ENCODE assay signal across 12 cellular contexts in the genomic region with DNA sequence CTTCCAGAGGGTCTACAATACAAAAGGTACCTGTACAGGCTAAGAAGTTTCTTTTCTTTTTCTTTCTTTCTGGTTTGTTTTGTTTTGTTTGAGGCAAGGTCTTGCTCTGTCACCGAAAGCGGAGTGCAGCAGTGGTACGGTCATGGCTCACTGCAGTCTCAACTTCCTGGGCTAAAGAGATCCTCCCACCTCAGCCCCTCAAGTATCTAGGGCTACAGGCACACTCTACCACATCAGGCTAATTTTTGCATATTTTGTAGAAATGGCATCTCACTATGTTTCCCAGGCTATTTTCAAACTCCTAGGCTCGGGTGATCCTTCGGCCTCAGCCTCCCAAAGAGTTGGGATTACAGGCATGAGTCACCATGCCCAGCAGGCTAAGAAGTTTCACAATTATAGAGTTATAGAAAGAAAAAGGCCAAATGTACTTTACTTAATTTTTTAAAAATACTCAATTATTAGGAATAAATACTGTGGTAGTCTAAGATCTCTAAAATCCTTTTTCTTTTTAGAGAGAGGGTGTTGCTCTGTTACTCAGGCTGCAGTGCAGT. TPM values are rescaled to one million over a fixed set of nuclear protein-coding genes. Genes with fewer than 3 reads are reported as not detected.
DNase-seq lines count a peak whose midpoint lies in the region; ATAC-seq and TF ChIP-seq lines count a peak whose summit lies in the region.
"Had no signal": no experiment of that assay in that cellular context is flagged by ENCODE, and none has a peak within 500 bp of the region (broad histone marks: within the 10 kb centered on the region; RNA-seq: fewer than 3 reads in every experiment).

No MANE protein-coding gene starts in this region.

- peaks cover 7% of the 10 kb centered on the region; the same call in 1 of the 2 replicates for H3K79me2 ChIP-seq in OCI-LY7 (ENCODE audit: insufficient read depth, low read depth, low read length)

- no peaks in the 10 kb centered on the region for H3K36me3 ChIP-seq in BLaER1
- no peaks in the 10 kb centered on the region for H3K36me3 ChIP-seq in OCI-LY7 (ENCODE audit: insufficient read depth, low read length)

- CTCF ChIA-PET in OCI-LY7 (lab: Charles Lee; ENCODE audit: unreplicated experiment): no interaction called here
- CTCF ChIA-PET in activated naive CD4-positive, alpha-beta T cell treated with anti-CD3 and anti-CD28 coated beads, Interleukin-2, amount 10 ng/mL, durations not matched to agents 7 days and 5 days (lab: Charles Lee): no interaction called here

- DNase-seq in OCI-LY7 (ENCODE audit: low spot score) (peak; percentile 68), LoVo (ENCODE audit: low spot score) (no peak), iPS-NIHi7 (ENCODE audit: extremely low spot score) (no peak), CD14-positive monocyte (ENCODE audit: low spot score) (no peak)
- no peak for DNase-seq in activated naive CD4-positive, alpha-beta T cell treated with anti-CD3 and anti-CD28 coated beads, Interleukin-2, amount 10 ng/mL, durations not matched to agents 7 days and 5 days
- DNase-seq: activated T-cell treated with anti-CD3 and anti-CD28 coated beads, Interleukin-2, amount 50 U/mL, for 48 hours; NCI-H524; nucleus accumbens; T-cell had no signal

- H3K36me3 Mint-ChIP-seq in activated naive CD4-positive, alpha-beta T cell treated with anti-CD3 and anti-CD28 coated beads, Interleukin-2, amount 10 ng/mL, durations not matched to agents 7 days and 5 days: peaks cover 1% of the 10 kb centered on the region
- peaks cover 0 to 1% of the 10 kb centered on the region in 2 donors for H3K36me3 Mint-ChIP-seq in CD14-positive monocyte

- peaks cover 17% of the 10 kb centered on the region for H3K27me3 Mint-ChIP-seq in activated naive CD4-positive, alpha-beta T cell treated with anti-CD3 and anti-CD28 coated beads, Interleukin-2, amount 10 ng/mL, durations not matched to agents 7 days and 5 days
- peaks cover 0 to 7% (median 5%) of the 10 kb centered on the region in 3 donors for H3K27me3 Mint-ChIP-seq in CD14-positive monocyte (ENCODE audit: low read depth in 3 of 3)
- H3K27me3 Mint-ChIP-seq: T-cell had no signal

- H3K9me2 ChIP-seq in OCI-LY7 (ENCODE audit: insufficient read depth, low read length): no peaks in the 10 kb centered on the region

- no TSS peak for BruUV-seq in OCI-LY7 (replicated peaks; lab: Mats Ljungman, UMichigan)

- no peak overlapping the region for H3K27ac Mint-ChIP-seq in activated naive CD4-positive, alpha-beta T cell treated with anti-CD3 and anti-CD28 coated beads, Interleukin-2, amount 10 ng/mL, durations not matched to agents 7 days and 5 days
- no peak overlapping the region for H3K27ac Mint-ChIP-seq in CD14-positive monocyte
- H3K27ac Mint-ChIP-seq: T-cell had no signal

- H3K4me1 ChIP-seq in BLaER1: peaks cover 18% of the 10 kb centered on the region
- peaks cover 22% of the 10 kb centered on the region for H3K4me1 ChIP-seq in OCI-LY7 (ENCODE audit: insufficient read depth, low read length, poor library complexity, severe bottlenecking)

- H3K4me3 ChIP-seq in BLaER1 (no peak overlapping the region), OCI-LY7 (ENCODE audit: low read depth, low read length, poor library complexity, severe bottlenecking) (no peak overlapping the region)

- no peak overlapping the region for H3K9ac ChIP-seq in BLaER1

- peaks cover 4% of the 10 kb centered on the region for H3K9me3 Mint-ChIP-seq in activated naive CD4-positive, alpha-beta T cell treated with anti-CD3 and anti-CD28 coated beads, Interleukin-2, amount 10 ng/mL, durations not matched to agents 7 days and 5 days
- H3K9me3 Mint-ChIP-seq in CD14-positive monocyte: peaks cover 0 to 4% (median 0%) of the 10 kb centered on the region in 7 donors
- H3K9me3 Mint-ChIP-seq: T-cell had no signal

- peaks cover 24% of the 10 kb centered on the region for H3K4me1 Mint-ChIP-seq in activated naive CD4-positive, alpha-beta T cell treated with anti-CD3 and anti-CD28 coated beads, Interleukin-2, amount 10 ng/mL, durations not matched to agents 7 days and 5 days
- H3K4me1 Mint-ChIP-seq in CD14-positive monocyte: peaks cover 21% of the 10 kb centered on the region

- H2AFZ ChIP-seq in OCI-LY7 (ENCODE audit: low read length): peak overlapping the region; percentile 61

- peaks cover 17% of the 10 kb centered on the region; the same call in 1 of the 2 replicates for H3K27me3 ChIP-seq in BLaER1

- no peak for TF ChIP-seq CTCF in OCI-LY7 (conservative IDR thresholded peaks at IDR 0.05; ENCODE audit: low read length)
- no peak for TF ChIP-seq CTCF in CD14-positive monocyte (IDR thresholded peaks at IDR 0.05)

- H4K20me1 ChIP-seq in BLaER1: no peaks in the 10 kb centered on the region
- no peaks in the 10 kb centered on the region for H4K20me1 ChIP-seq in OCI-LY7 (ENCODE audit: insufficient read depth, low read length)

- POLR2A ChIA-PET in OCI-LY7 (lab: Charles Lee): interaction anchor here (0.7 to 1.4 kb wide), 4 partner anchors 12 to 63 kb away, joined by 3 to 9 read pairs (median 4); no protein-coding TSS in a partner anchor

- H3K27ac ChIP-seq in BLaER1: no peak overlapping the region; the same call in 1 of the 2 replicates
- H3K27ac ChIP-seq in OCI-LY7 (ENCODE audit: low read depth, low read length, poor library complexity, severe bottlenecking): no peak overlapping the region

- ATAC-seq in GM19395 (IDR thresholded peaks at IDR 0.05; ENCODE audit: unreplicated experiment) (peak; percentile 79), HG02981 (IDR thresholded peaks at IDR 0.05; ENCODE audit: unreplicated experiment) (peak; percentile 80)
- ATAC-seq: T-cell had no signal

- H3K4me2 ChIP-seq in BLaER1 (peak overlapping the region; percentile 14; the same call in 1 of the 2 replicates), OCI-LY7 (ENCODE audit: low read length) (peak overlapping the region; percentile 34; the same call in 1 of the 2 replicates)

- H3K4me3 Mint-ChIP-seq in activated naive CD4-positive, alpha-beta T cell treated with anti-CD3 and anti-CD28 coated beads, Interleukin-2, amount 10 ng/mL, durations not matched to agents 7 days and 5 days: no peak overlapping the region
- H3K4me3 Mint-ChIP-seq in CD14-positive monocyte: no peak overlapping the region
- H3K4me3 Mint-ChIP-seq: T-cell had no signal

- intact Hi-C loops in OCI-LY7 (cut with micrococcal nuclease; ENCODE audit: unreplicated experiment) (loop anchor here (10.0 kb wide), 1 partner anchor 212 kb away; the partner anchor contains the start of genes RAD51B and ZFYVE26), CD14-positive monocyte (cut with micrococcal nuclease) (loop anchor here in 1 of 2 donors (5.0 kb wide), 1 partner anchor 69 kb away; the partner anchor contains the start of gene VTI1B)

- H3K9me3 ChIP-seq in BLaER1 (peaks cover 29% of the 10 kb centered on the region), OCI-LY7 (ENCODE audit: low read length) (no peaks in the 10 kb centered on the region; the same call in 1 of the 2 replicates)

RNA-seq across cellular contexts. Expression of gene PIGH, which starts 3.0 kb away (rescaled TPM):
- 19.7 and 23.0 TPM in 2 replicates for total RNA-seq in OCI-LY7 (2014; rRNA removed; shearing (Covaris generic))
- 12.0 and 15.5 TPM in 2 replicates for total RNA-seq in OCI-LY7 (2022)
- 10 to 100 TPM; 14.6 to 18.0 TPM for polyA plus RNA-seq in CD14-positive monocyte

RNA-seq across cellular contexts. Expression of gene ARG2, which starts 16.6 kb away (rescaled TPM):
- total RNA-seq in OCI-LY7 (2014; rRNA removed; shearing (Covaris generic)): 2.9 and 4.2 TPM in 2 replicates
- total RNA-seq in OCI-LY7 (2022): 2.0 and 3.4 TPM in 2 replicates
- under 1 TPM; 0.33 to 0.46 TPM for polyA plus RNA-seq in CD14-positive monocyte
